In genomic region chr22:50260434-50260800, GRCh38 we compare ENCODE assay signal across 1 cellular context.
TF ChIP-seq lines count a peak whose summit lies in the region.

No MANE protein-coding gene starts in this region.

TF ChIP-seq in SK-N-SH, 30 proteins besides CTCF, POLR2A, EP300 and RAD21 (continued from another document):
- TF ChIP-seq REST (IDR thresholded peaks at IDR 0.05; ENCODE audit: low read depth, low read length) (no peak), RFX5 (IDR thresholded peaks at IDR 0.05; ENCODE audit: low read length) (no peak), RCOR1 (IDR thresholded peaks at IDR 0.05; ENCODE audit: low read length) (no peak), RXRA (IDR thresholded peaks at IDR 0.05; ENCODE audit: borderline replicate concordance, low read depth) (no peak)
- TF ChIP-seq, protein P1, sequence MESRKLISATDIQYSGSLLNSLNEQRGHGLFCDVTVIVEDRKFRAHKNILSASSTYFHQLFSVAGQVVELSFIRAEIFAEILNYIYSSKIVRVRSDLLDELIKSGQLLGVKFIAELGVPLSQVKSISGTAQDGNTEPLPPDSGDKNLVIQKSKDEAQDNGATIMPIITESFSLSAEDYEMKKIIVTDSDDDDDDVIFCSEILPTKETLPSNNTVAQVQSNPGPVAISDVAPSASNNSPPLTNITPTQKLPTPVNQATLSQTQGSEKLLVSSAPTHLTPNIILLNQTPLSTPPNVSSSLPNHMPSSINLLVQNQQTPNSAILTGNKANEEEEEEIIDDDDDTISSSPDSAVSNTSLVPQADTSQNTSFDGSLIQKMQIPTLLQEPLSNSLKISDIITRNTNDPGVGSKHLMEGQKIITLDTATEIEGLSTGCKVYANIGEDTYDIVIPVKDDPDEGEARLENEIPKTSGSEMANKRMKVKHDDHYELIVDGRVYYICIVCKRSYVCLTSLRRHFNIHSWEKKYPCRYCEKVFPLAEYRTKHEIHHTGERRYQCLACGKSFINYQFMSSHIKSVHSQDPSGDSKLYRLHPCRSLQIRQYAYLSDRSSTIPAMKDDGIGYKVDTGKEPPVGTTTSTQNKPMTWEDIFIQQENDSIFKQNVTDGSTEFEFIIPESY (IDR thresholded peaks at IDR 0.05; ENCODE audit: borderline replicate concordance, low read depth): no peak
